Comparison of ENCODE assay signal across 8 cellular contexts in the genomic region with DNA sequence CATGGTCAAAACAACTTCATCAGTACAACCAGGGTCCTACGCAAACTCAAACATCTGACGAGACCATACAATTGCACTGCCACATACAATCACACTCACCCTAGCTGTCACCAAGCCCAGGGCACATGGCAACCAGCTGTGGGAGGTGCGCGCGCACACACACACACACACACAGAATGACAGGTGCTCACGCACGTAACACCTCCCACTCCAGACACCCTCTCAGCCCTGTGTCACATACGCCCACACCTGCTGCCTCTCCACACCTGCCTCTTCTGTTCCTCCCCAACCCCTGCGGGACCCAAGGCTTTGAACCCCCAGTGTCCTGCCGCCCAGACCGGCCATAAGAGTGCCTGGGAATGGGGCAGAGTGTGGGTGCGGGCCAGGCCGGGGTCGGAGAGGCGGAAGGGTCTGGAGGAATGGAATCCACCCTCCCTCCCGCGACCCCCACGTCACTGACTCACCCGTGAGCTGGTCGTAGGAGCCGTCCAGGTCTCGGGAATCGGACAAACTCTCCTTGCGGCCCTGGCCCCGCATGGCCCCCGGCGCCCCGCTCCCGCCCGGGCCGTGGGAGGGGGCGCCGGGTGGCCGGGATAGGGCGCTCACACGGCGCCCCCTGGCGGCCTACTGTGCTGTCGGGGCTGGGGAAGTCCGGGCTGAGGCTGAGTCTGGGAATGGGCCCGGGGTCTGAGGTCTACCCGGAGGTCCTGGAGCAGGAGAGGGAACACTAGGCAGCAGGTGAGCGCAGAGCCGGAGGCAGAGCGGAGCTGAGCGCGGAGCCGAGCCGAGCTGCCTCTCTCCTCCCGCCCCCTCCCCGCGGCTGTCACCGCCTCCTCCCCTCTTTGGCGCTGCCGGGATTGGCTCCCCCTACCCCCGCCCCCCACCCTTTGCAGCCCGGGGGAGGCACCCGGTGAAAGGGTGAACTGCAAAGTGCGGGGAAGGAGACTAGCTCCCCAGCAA. TPM values are rescaled to one million over a fixed set of nuclear protein-coding genes. Genes with fewer than 3 reads are reported as not detected.
DNase-seq lines count a peak whose midpoint lies in the region; FAIRE-seq and TF ChIP-seq lines count a peak whose summit lies in the region.

A gene (minus strand): TSS at position 769 of the 960 bp plus-strand sequence. CDS start 232 bp downstream, at position 537.

- no peaks in the 10 kb centered on the region for H3K9me3 ChIP-seq in MM.1S (replicated peaks; ENCODE audit: insufficient read depth, low read length)
- no peaks in the 10 kb centered on the region for H3K9me3 ChIP-seq in mesodermal cell (ENCODE audit: control insufficient read depth, low read length)
- H3K9me3 ChIP-seq in tibial nerve, result no peaks in the 10 kb centered on the region

- intact Hi-C loops in dorsolateral prefrontal cortex (cut with DNase I), result loop anchor here (2.0 to 5.0 kb wide), 3 partner anchors 44 to 229 kb away; no protein-coding TSS in a partner anchor

- no peak for TF ChIP-seq POLR2A in tibial nerve (IDR thresholded peaks at IDR 0.05)
- TF ChIP-seq POLR2A in H54 (IDR thresholded peaks at IDR 0.05; ENCODE audit: low read depth, low read length), result no peak

- no peak for TF ChIP-seq EP300 in tibial nerve (IDR thresholded peaks at IDR 0.05)

- 28 to 76% methylated on average over 5 to 26 of the region's 59 CpGs for WGBS in mesodermal cell (ENCODE audit: insufficient coverage in 2 of 2), 2 experiments
- 27 to 28% methylated on average over 47 to 50 of the region's 59 CpGs for WGBS in tibial nerve, 2 donors

- no peak within 1 kb of the TSS for H3K4me3 ChIP-seq in MM.1S (ENCODE audit: low read length)
- H3K4me3 ChIP-seq in dorsolateral prefrontal cortex, result peak within 1 kb of the TSS; percentile 28 to 77 (median 60)
- H3K4me3 ChIP-seq in mesodermal cell (ENCODE audit: extremely low read depth, insufficient read depth, low read length, poor library complexity, severe bottlenecking), result peak within 1 kb of the TSS; percentile 16
- H3K4me3 ChIP-seq in tibial nerve, result peak within 1 kb of the TSS in 2 of 4 donors; percentile 1 to 31

- H3K9me2 ChIP-seq in MM.1S (replicated peaks; ENCODE audit: insufficient read depth, low read length), result no peaks in the 10 kb centered on the region

- no peaks in the 10 kb centered on the region for H4K20me1 ChIP-seq in MM.1S (ENCODE audit: insufficient read depth, low read length)

- H3K36me3 ChIP-seq in MM.1S (replicated peaks; ENCODE audit: insufficient read depth, low read length) (no peaks in the 10 kb centered on the region), mesodermal cell (ENCODE audit: control insufficient read depth, insufficient read depth, low read length) (peaks cover 5% of the 10 kb centered on the region), tibial nerve (peaks cover 0 to 36% (median 0%) of the 10 kb centered on the region in 3 donors)

- H3K27me3 ChIP-seq in MM.1S (replicated peaks; ENCODE audit: insufficient read depth, low read length) (no peaks in the 10 kb centered on the region), dorsolateral prefrontal cortex (no peaks in the 10 kb centered on the region), tibial nerve (no peaks in the 10 kb centered on the region)

- H3K4me1 ChIP-seq in MM.1S (ENCODE audit: low read length) (no peaks in the 10 kb centered on the region), mesodermal cell (ENCODE audit: control insufficient read depth, insufficient read depth, low read length, poor library complexity, severe bottlenecking) (peaks cover 20% of the 10 kb centered on the region), tibial nerve (peaks cover 0 to 47% (median 22%) of the 10 kb centered on the region in 4 donors)

- no peak within 1 kb of the TSS for H3K9ac ChIP-seq in MM.1S (ENCODE audit: low read length)

- H3K79me2 ChIP-seq in MM.1S (ENCODE audit: low read length), result no peaks in the 10 kb centered on the region

- no peak within 1 kb of the TSS for H3K4me2 ChIP-seq in MM.1S (ENCODE audit: low read depth, low read length)

- H3K27ac ChIP-seq in MM.1S (ENCODE audit: low read length) (no peak within 1 kb of the TSS), dorsolateral prefrontal cortex (peak within 1 kb of the TSS in 36 of 59 donors; percentile 5 to 75 (median 42)), mesodermal cell (ENCODE audit: low read depth, low read length, severe bottlenecking) (no peak within 1 kb of the TSS), tibial nerve (no peak within 1 kb of the TSS)

- TF ChIP-seq CTCF in MM.1S (IDR thresholded peaks at IDR 0.05; ENCODE audit: low read length) (peak; percentile 43), dorsolateral prefrontal cortex (IDR thresholded peaks at IDR 0.05 in 54 of 56, conservative IDR thresholded peaks at IDR 0.05 in 2 of 56; ENCODE audit: low read depth in 1 of 56, partially characterized antibody in 56 of 56) (peak in 55 of 56 donors; percentile 17 to 77 (median 59)), tibial nerve (IDR thresholded peaks at IDR 0.05) (peak in 4 of 5 experiments; percentile 24 to 47 (median 36))

- peak; percentile 55 for DNase-seq in D341Med (ENCODE audit: low spot score)
- DNase-seq in MM.1S, result no peak
- DNase-seq in activated CD4-positive, alpha-beta T cell treated with anti-CD3 and anti-CD28 coated beads, Interleukin-2, amount 50 U/mL, for 4 hours, result peak; percentile 70 to 76
- DNase-seq in dorsolateral prefrontal cortex, result peak in 6 of 10 donors; percentile 36 to 74 (median 60)
- DNase-seq in tibial nerve (ENCODE audit: low spot score in 2 of 2), result no peak
- DNase-seq in mucosa of gallbladder (ENCODE audit: low spot score), result no peak
- no peak for DNase-seq in H54 (ENCODE audit: insufficient read length, low spot score)

- FAIRE-seq in H54 (lab: Jason Lieb, UNC), result no peak

- no peak within 1 kb of the TSS for H2AFZ ChIP-seq in MM.1S (ENCODE audit: low read length)

- H3F3A ChIP-seq in MM.1S (ENCODE audit: insufficient read depth, low read length), result no peaks in the 10 kb centered on the region

RNA-seq across cellular contexts. Expression of the gene that starts here (rescaled TPM):
- total RNA-seq in dorsolateral prefrontal cortex, result 100 to 1,000 TPM in 53 of 120 experiments, 10 to 100 TPM in 67; 23.0 to 157 (median 95.0) TPM
- polyA plus RNA-seq in mesodermal cell (2013, experiment 1 of 2), result 2.9 TPM
- 2.3 TPM for polyA plus RNA-seq in mesodermal cell (2013, experiment 2 of 2)
- total RNA-seq in tibial nerve, result 10 to 100 TPM in 3 of 4 donors, 1 to 10 TPM in 1; 6.1 to 63.9 (median 37.2) TPM
- total RNA-seq in mucosa of gallbladder, result 2.5 TPM

Comparison
In these comparisons a context has a peak if more than half of its experiments do, and no peak if none do; other contexts are left out.
1. DNase-seq: peak in D341Med (single experiment), activated CD4-positive, alpha-beta T cell treated with anti-CD3 and anti-CD28 coated beads, Interleukin-2, amount 50 U/mL, for 4 hours (2 of 2) and dorsolateral prefrontal cortex (6 of 10); none in MM.1S (single experiment), tibial nerve (0 of 2), mucosa of gallbladder (single experiment) and H54 (single experiment).
2. H3K27ac ChIP-seq: peak in dorsolateral prefrontal cortex (36 of 59); none in MM.1S (single experiment), mesodermal cell (single experiment) and tibial nerve (0 of 4).
3. Peak in every context shown above with its lines, with median percentiles within 50 percentile points of each other: CTCF ChIP-seq.